Comparison of ENCODE assay signal across 11 cellular contexts in the genomic region with DNA sequence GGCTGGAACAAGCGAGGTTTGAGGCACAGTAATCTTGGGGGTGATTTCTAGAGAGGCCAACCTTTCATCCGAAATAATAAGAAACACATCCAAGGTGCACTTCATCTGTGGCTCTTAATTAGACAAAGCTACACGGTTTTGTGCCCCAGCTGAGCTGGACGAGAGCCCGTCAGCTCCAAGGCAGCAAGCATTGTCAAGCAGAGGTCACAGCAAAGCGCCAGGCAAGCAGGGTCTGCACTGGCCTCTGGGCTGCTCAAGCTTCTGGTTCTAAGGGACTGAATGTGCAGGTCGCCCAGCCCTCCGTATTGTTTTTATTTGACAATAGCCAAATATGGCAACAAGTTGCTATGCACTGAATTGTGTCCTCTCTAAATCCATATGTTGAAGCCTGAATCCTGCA.
DNase-seq lines count a peak whose midpoint lies in the region; ATAC-seq and TF ChIP-seq lines count a peak whose summit lies in the region.
"Had no signal": no experiment of that assay in that cellular context is flagged by ENCODE, and none has a peak within 500 bp of the region (broad histone marks: within the 10 kb centered on the region; RNA-seq: fewer than 3 reads in every experiment).

No MANE protein-coding gene starts in this region.

- H3K79me1 ChIP-seq in mesenchymal stem cell (replicated peaks; ENCODE audit: low read length, poor library complexity, severe bottlenecking) = no peaks in the 10 kb centered on the region

- H3K27ac Mint-ChIP-seq in MCF 10A (ENCODE audit: low read depth, unreplicated experiment) (peak overlapping the region; percentile 97), CD14-positive monocyte (peak overlapping the region in 2 of 7 donors; percentile 73 to 77)
- peak overlapping the region; percentile 90 for H3K27ac Mint-ChIP-seq in activated T-helper 1 cell treated with anti-CD3 and anti-CD28 coated beads, Interleukin-12 subunit alpha, Interleukin-12 subunit beta, Interleukin-2, Interleukin-4 antibody, amounts not matched to agents 30 ng/mL and 10 ng/mL and 1 ng/mL, durations not matched to agents 14 hours and 24 hours and 36 hours

- DNase-seq in MCF 10A (ENCODE audit: unreplicated experiment) = no peak
- no peak for DNase-seq in breast epithelium (ENCODE audit: low spot score in 2 of 2)
- DNase-seq in activated T-helper 1 cell treated with anti-CD3 and anti-CD28 coated beads, Interleukin-12 subunit alpha, Interleukin-12 subunit beta, Interleukin-2, Interleukin-4 antibody, amounts not matched to agents 30 ng/mL and 10 ng/mL and 1 ng/mL, durations not matched to agents 14 hours and 24 hours and 36 hours (ENCODE audit: low spot score) = no peak
- no peak for DNase-seq in mesenchymal stem cell
- no peak for DNase-seq in NCI-H1092 (lab: John Stamatoyannopoulos, UW)
- DNase-seq in CD14-positive monocyte (ENCODE audit: low spot score) = no peak
- no peak for DNase-seq in GM19238 (ENCODE audit: insufficient read length, low spot score)
- DNase-seq: left ventricle myocardium superior, nucleus accumbens had no signal

- no peak overlapping the region for H3K4me3 Mint-ChIP-seq in MCF 10A (ENCODE audit: unreplicated experiment)
- H3K4me3 Mint-ChIP-seq in activated T-helper 1 cell treated with anti-CD3 and anti-CD28 coated beads, Interleukin-12 subunit alpha, Interleukin-12 subunit beta, Interleukin-2, Interleukin-4 antibody, amounts not matched to agents 30 ng/mL and 10 ng/mL and 1 ng/mL, durations not matched to agents 14 hours and 24 hours and 36 hours = peak overlapping the region; percentile 17
- H3K4me3 Mint-ChIP-seq in CD14-positive monocyte = no peak overlapping the region

- no peak for TF ChIP-seq POLR2A in breast epithelium (IDR thresholded peaks at IDR 0.05)

- no peak overlapping the region for H2BK15ac ChIP-seq in mesenchymal stem cell (ENCODE audit: low read depth, poor library complexity, severe bottlenecking)

- H3K36me3 Mint-ChIP-seq in MCF 10A (ENCODE audit: insufficient read depth, unreplicated experiment) (no peaks in the 10 kb centered on the region), CD14-positive monocyte (peaks cover 0 to 4% of the 10 kb centered on the region in 2 donors)
- peaks cover 14% of the 10 kb centered on the region for H3K36me3 Mint-ChIP-seq in activated T-helper 1 cell treated with anti-CD3 and anti-CD28 coated beads, Interleukin-12 subunit alpha, Interleukin-12 subunit beta, Interleukin-2, Interleukin-4 antibody, amounts not matched to agents 30 ng/mL and 10 ng/mL and 1 ng/mL, durations not matched to agents 14 hours and 24 hours and 36 hours (ENCODE audit: low read depth)

- peaks cover 0 to 13% of the 10 kb centered on the region in 2 donors for H3K4me1 ChIP-seq in breast epithelium
- H3K4me1 ChIP-seq in mesenchymal stem cell (ENCODE audit: control insufficient read depth, insufficient read depth, low read depth, low read length) = peaks cover 11% of the 10 kb centered on the region

- peaks cover 30% of the 10 kb centered on the region for H3K4me1 Mint-ChIP-seq in MCF 10A (ENCODE audit: insufficient read depth, unreplicated experiment)
- peaks cover 56% of the 10 kb centered on the region for H3K4me1 Mint-ChIP-seq in activated T-helper 1 cell treated with anti-CD3 and anti-CD28 coated beads, Interleukin-12 subunit alpha, Interleukin-12 subunit beta, Interleukin-2, Interleukin-4 antibody, amounts not matched to agents 30 ng/mL and 10 ng/mL and 1 ng/mL, durations not matched to agents 14 hours and 24 hours and 36 hours (ENCODE audit: low read depth)
- peaks cover 76% of the 10 kb centered on the region for H3K4me1 Mint-ChIP-seq in CD14-positive monocyte

- H3K9me3 Mint-ChIP-seq in MCF 10A (ENCODE audit: unreplicated experiment) (peaks cover 20% of the 10 kb centered on the region), CD14-positive monocyte (peaks cover 0 to under 1% (median 0%) of the 10 kb centered on the region in 7 donors)
- H3K9me3 Mint-ChIP-seq in activated T-helper 1 cell treated with anti-CD3 and anti-CD28 coated beads, Interleukin-12 subunit alpha, Interleukin-12 subunit beta, Interleukin-2, Interleukin-4 antibody, amounts not matched to agents 30 ng/mL and 10 ng/mL and 1 ng/mL, durations not matched to agents 14 hours and 24 hours and 36 hours = no peaks in the 10 kb centered on the region

- H3K27ac ChIP-seq in breast epithelium (peak overlapping the region in 1 of 2 donors; percentile 94), mesenchymal stem cell (ENCODE audit: low read length, poor library complexity, severe bottlenecking) (peak overlapping the region; percentile 97)
- H3K27ac ChIP-seq: C4-2B had no signal

- BruUV-seq in MCF 10A (replicated peaks; lab: Mats Ljungman, UMichigan) = no TSS peak

- H2AFZ ChIP-seq in mesenchymal stem cell (ENCODE audit: low read depth, low read length) = no peak overlapping the region

- no peaks in the 10 kb centered on the region for H3K27me3 Mint-ChIP-seq in MCF 10A (ENCODE audit: insufficient read depth, unreplicated experiment)
- no peaks in the 10 kb centered on the region for H3K27me3 Mint-ChIP-seq in activated T-helper 1 cell treated with anti-CD3 and anti-CD28 coated beads, Interleukin-12 subunit alpha, Interleukin-12 subunit beta, Interleukin-2, Interleukin-4 antibody, amounts not matched to agents 30 ng/mL and 10 ng/mL and 1 ng/mL, durations not matched to agents 14 hours and 24 hours and 36 hours (ENCODE audit: insufficient read depth)
- peaks cover 0 to 3% (median 1%) of the 10 kb centered on the region in 3 donors for H3K27me3 Mint-ChIP-seq in CD14-positive monocyte (ENCODE audit: low read depth in 3 of 3)

- no peak overlapping the region for H3K23ac ChIP-seq in mesenchymal stem cell (ENCODE audit: low read length in 2 of 2)

- no peak overlapping the region for H2BK5ac ChIP-seq in mesenchymal stem cell (ENCODE audit: low read depth, low read length, poor library complexity, severe bottlenecking)

- ATAC-seq in HG03108 (IDR thresholded peaks at IDR 0.05; ENCODE audit: unreplicated experiment) = no peak

- no peak overlapping the region for H3K4me2 ChIP-seq in mesenchymal stem cell (ENCODE audit: low read length, poor library complexity, severe bottlenecking)

- H3K4me3 ChIP-seq in breast epithelium (no peak overlapping the region), mesenchymal stem cell (ENCODE audit: insufficient read depth in 1 of 2, low read depth in 1 of 2, low read length in 2 of 2) (peak overlapping the region in 1 of 2 experiments; percentile 25)

- POLR2A ChIA-PET in MCF 10A (lab: Yijun Ruan, JAX) = interaction anchor here (0.7 to 2.6 kb wide), 12 partner anchors 15 to 159 kb away, joined by 3 to 9 read pairs (median 4); partner anchors contain the start of gene CHSY1

- H3K27me3 ChIP-seq in breast epithelium (no peaks in the 10 kb centered on the region), mesenchymal stem cell (ENCODE audit: control insufficient read depth in 1 of 2, insufficient read depth in 1 of 2, low read length in 2 of 2) (no peaks in the 10 kb centered on the region)

- peaks cover 4 to 10% of the 10 kb centered on the region in 2 donors for H3K9me3 ChIP-seq in breast epithelium
- H3K9me3 ChIP-seq in mesenchymal stem cell (ENCODE audit: control insufficient read depth, low read length) = no peaks in the 10 kb centered on the region

- 84% methylated on average over 7 of the region's 8 CpGs for WGBS in mesenchymal stem cell

- H3K14ac ChIP-seq in mesenchymal stem cell (ENCODE audit: low read length in 2 of 2) = no peak overlapping the region

- H3K36me3 ChIP-seq in breast epithelium (no peaks in the 10 kb centered on the region), mesenchymal stem cell (ENCODE audit: control insufficient read depth in 1 of 2, insufficient read depth in 2 of 2, low read depth in 1 of 2, low read length in 2 of 2) (no peaks in the 10 kb centered on the region)

- TF ChIP-seq CTCF in MCF 10A (IDR thresholded peaks at IDR 0.05; ENCODE audit: unreplicated experiment) = no peak
- no peak for TF ChIP-seq CTCF in breast epithelium (IDR thresholded peaks at IDR 0.05)
- TF ChIP-seq CTCF in CD14-positive monocyte (IDR thresholded peaks at IDR 0.05) = no peak

- H2BK120ac ChIP-seq in mesenchymal stem cell (ENCODE audit: low read depth, low read length) = no peak overlapping the region

- H4K8ac ChIP-seq in mesenchymal stem cell (ENCODE audit: low read length) = no peak overlapping the region

- no peak overlapping the region for H2AK5ac ChIP-seq in mesenchymal stem cell (ENCODE audit: low read length, severe bottlenecking)

- intact Hi-C loops in MCF 10A (cut with micrococcal nuclease) = loop anchor here (1.0 to 5.0 kb wide), 2 partner anchors 74 to 122 kb away; no protein-coding TSS in a partner anchor
- intact Hi-C loops in breast epithelium (cut with DNase I; ENCODE audit: low total_unique reads) = loop anchor here (10.0 kb wide), 1 partner anchor 126 kb away; the partner anchor contains the start of gene CHSY1
- intact Hi-C loops in activated T-helper 1 cell treated with anti-CD3 and anti-CD28 coated beads, Interleukin-12 subunit alpha, Interleukin-12 subunit beta, Interleukin-2, Interleukin-4 antibody, amounts not matched to agents 30 ng/mL and 10 ng/mL and 1 ng/mL, durations not matched to agents 14 hours and 24 hours and 36 hours (cut with micrococcal nuclease) = loop anchor here (5.0 kb wide), 1 partner anchor 41 kb away; no protein-coding TSS in a partner anchor
- intact Hi-C loops in CD14-positive monocyte (cut with micrococcal nuclease) = loop anchor here (5.0 to 10.0 kb wide), 2 partner anchors 56 to 79 kb away; no protein-coding TSS in a partner anchor

- no peak overlapping the region for H3K4ac ChIP-seq in mesenchymal stem cell (ENCODE audit: low read depth in 1 of 2, low read length in 2 of 2)

- H3K9ac ChIP-seq in mesenchymal stem cell (ENCODE audit: low read length) = peak overlapping the region; percentile 36

- H3K18ac ChIP-seq in mesenchymal stem cell (ENCODE audit: low read depth in 1 of 2, low read length in 2 of 2) = peak overlapping the region in 1 of 2 experiments; percentile 88

- H4K91ac ChIP-seq in mesenchymal stem cell (ENCODE audit: low read length) = no peak overlapping the region

- CTCF ChIA-PET in MCF 10A (lab: Yijun Ruan, JAX) = interaction anchor here (0.6 to 1.5 kb wide), 4 partner anchors 113 to 129 kb away, joined by 3 to 4 read pairs (median 4); no protein-coding TSS in a partner anchor

- H2BK12ac ChIP-seq in mesenchymal stem cell (ENCODE audit: low read length in 2 of 2) = no peak overlapping the region
